10 cellular contexts compared by ENCODE assay signal in genomic region chr7:40717242-40717641, GRCh38.
A peak's percentile ranks its signal among the peaks of the same experiment; 100 is the strongest.
DNase-seq lines count a peak whose midpoint lies in the region; ATAC-seq and TF ChIP-seq lines count a peak whose summit lies in the region.
"Had no signal": no experiment of that assay in that cellular context is flagged by ENCODE, and none has a peak within 500 bp of the region (broad histone marks: within the 10 kb centered on the region; RNA-seq: fewer than 3 reads in every experiment).

No MANE protein-coding gene starts in this region.

- no peaks in the 10 kb centered on the region for H3K36me3 Mint-ChIP-seq in T-helper 2 cell treated with Interferon-gamma antibody and Interleukin-4, amounts not matched to agents 5 μg/mL and 100 μg/mL, for 36 hours (ENCODE audit: low read depth)
- no peaks in the 10 kb centered on the region for H3K36me3 Mint-ChIP-seq in stimulated activated memory B cell treated with anti-CD40 and anti-IgM and Interleukin-4, amounts not matched to agents 10 μg/mL and 1 μg/mL and 100 μg/mL, for 72 hours
- H3K36me3 Mint-ChIP-seq: naive B cell had no signal

- peak overlapping the region; percentile 25 for H2AK9ac ChIP-seq in IMR-90 (replicated peaks; ENCODE audit: low read depth, low read length, poor library complexity)

- POLR2A ChIA-PET in IMR-90 (lab: Charles Lee; ENCODE audit: unreplicated experiment), result no interaction called here

- H3K27me3 ChIP-seq in IMR-90 (ENCODE audit: control insufficient read depth, insufficient read depth, low read length), result no peaks in the 10 kb centered on the region
- no peaks in the 10 kb centered on the region for H3K27me3 ChIP-seq in cardiac muscle cell

- no peaks in the 10 kb centered on the region for H3K9me3 Mint-ChIP-seq in T-helper 2 cell treated with Interferon-gamma antibody and Interleukin-4, amounts not matched to agents 5 μg/mL and 100 μg/mL, for 36 hours
- no peaks in the 10 kb centered on the region for H3K9me3 Mint-ChIP-seq in stimulated activated memory B cell treated with anti-CD40 and anti-IgM and Interleukin-4, amounts not matched to agents 10 μg/mL and 1 μg/mL and 100 μg/mL, for 72 hours
- H3K9me3 Mint-ChIP-seq: naive B cell had no signal

- peak overlapping the region; percentile 88 for H3K14ac ChIP-seq in IMR-90 (replicated peaks; ENCODE audit: low read depth, low read length)

- H3K4me1 ChIP-seq in IMR-90 (ENCODE audit: control insufficient read depth, insufficient read depth, low read length) (peaks cover 13% of the 10 kb centered on the region), cardiac muscle cell (ENCODE audit: low read depth) (peaks cover 42% of the 10 kb centered on the region)

- H3K27ac Mint-ChIP-seq in T-helper 2 cell treated with Interferon-gamma antibody and Interleukin-4, amounts not matched to agents 5 μg/mL and 100 μg/mL, for 36 hours, result no peak overlapping the region
- H3K27ac Mint-ChIP-seq in stimulated activated memory B cell treated with anti-CD40 and anti-IgM and Interleukin-4, amounts not matched to agents 10 μg/mL and 1 μg/mL and 100 μg/mL, for 72 hours, result no peak overlapping the region
- H3K27ac Mint-ChIP-seq: naive B cell had no signal

- H3K23ac ChIP-seq in IMR-90 (ENCODE audit: low read depth, low read length), result peak overlapping the region; percentile 84; the same call in 1 of the 2 replicates

- H2AFZ ChIP-seq in IMR-90 (replicated peaks; ENCODE audit: low read length, poor library complexity), result peak overlapping the region; percentile 74

- no peak overlapping the region; the same call in 2 of the 3 replicates for H2BK15ac ChIP-seq in IMR-90 (ENCODE audit: low read depth, low read length)

- H2AK5ac ChIP-seq in IMR-90 (ENCODE audit: low read depth, low read length), result no peak overlapping the region

- H4K91ac ChIP-seq in IMR-90 (ENCODE audit: insufficient read depth, low read depth, low read length), result no peak overlapping the region; the same call in 1 of the 2 replicates

- CTCF ChIA-PET in IMR-90 (lab: Yijun Ruan, JAX), result no interaction called here

- H2BK5ac ChIP-seq in IMR-90 (ENCODE audit: low read depth, low read length, poor library complexity, severe bottlenecking), result peak overlapping the region; percentile 86

- no peaks in the 10 kb centered on the region for H3K27me3 Mint-ChIP-seq in T-helper 2 cell treated with Interferon-gamma antibody and Interleukin-4, amounts not matched to agents 5 μg/mL and 100 μg/mL, for 36 hours (ENCODE audit: low read depth)
- H3K27me3 Mint-ChIP-seq in stimulated activated memory B cell treated with anti-CD40 and anti-IgM and Interleukin-4, amounts not matched to agents 10 μg/mL and 1 μg/mL and 100 μg/mL, for 72 hours, result no peaks in the 10 kb centered on the region

- TF ChIP-seq CTCF in IMR-90 (conservative IDR thresholded peaks at IDR 0.05; ENCODE audit: low read depth, low read length) (no peak), cardiac muscle cell (IDR thresholded peaks at IDR 0.05; ENCODE audit: low read depth, low read length) (no peak), GM20000 (IDR thresholded peaks at IDR 0.05; ENCODE audit: extremely low read depth, missing control alignments) (no peak)

- H2BK20ac ChIP-seq in IMR-90 (ENCODE audit: low read depth, low read length), result peak overlapping the region; percentile 62; the same call in 1 of the 2 replicates

- dilution Hi-C loops in IMR-90 (cut with HindIII; ENCODE audit: low sequenced_read_pairs, unreplicated experiment), result no loop called here

- ATAC-seq in GM21360 (IDR thresholded peaks at IDR 0.05; ENCODE audit: unreplicated experiment) (peak; percentile 77), IMR-90 (ENCODE audit: low read depth) (peak; percentile 88), HG02938 (IDR thresholded peaks at IDR 0.05; ENCODE audit: unreplicated experiment) (no peak)
- peak; percentile 70 for ATAC-seq in stimulated activated memory B cell treated with anti-CD40 and anti-IgM and Interleukin-4, amounts not matched to agents 10 μg/mL and 1 μg/mL and 100 μg/mL, for 72 hours
- ATAC-seq: K562 had no signal

- peak overlapping the region; percentile 89; the same call in 1 of the 2 replicates for H3K18ac ChIP-seq in IMR-90 (ENCODE audit: low read depth, low read length)

- no peaks in the 10 kb centered on the region; the same call in 1 of the 2 replicates for H3K36me3 ChIP-seq in IMR-90 (ENCODE audit: control insufficient read depth, insufficient read depth, low read length)
- H3K36me3 ChIP-seq in cardiac muscle cell, result no peaks in the 10 kb centered on the region

- no TSS peak for BruUV-seq in IMR-90 (replicated peaks; lab: Mats Ljungman, UMichigan)

- H3K4me1 Mint-ChIP-seq in T-helper 2 cell treated with Interferon-gamma antibody and Interleukin-4, amounts not matched to agents 5 μg/mL and 100 μg/mL, for 36 hours (ENCODE audit: low read depth), result peaks cover 5% of the 10 kb centered on the region
- no peaks in the 10 kb centered on the region for H3K4me1 Mint-ChIP-seq in stimulated activated memory B cell treated with anti-CD40 and anti-IgM and Interleukin-4, amounts not matched to agents 10 μg/mL and 1 μg/mL and 100 μg/mL, for 72 hours
- H3K4me1 Mint-ChIP-seq: naive B cell had no signal

- H3K4me3 ChIP-seq in IMR-90 (ENCODE audit: insufficient read depth, low read depth, low read length) (no peak overlapping the region), cardiac muscle cell (no peak overlapping the region)
- H3K4me3 ChIP-seq: K562 had no signal

- in situ Hi-C loops in Caki2 (cut with HindIII; ENCODE audit: low pct_unique_long_range_greater_than_20kb, low sequenced_read_pairs), result no loop called here
- in situ Hi-C loops in IMR-90 (cut with MboI; ENCODE audit: low sequenced_read_pairs), result no loop called here

- TF ChIP-seq RAD21 in IMR-90 (IDR thresholded peaks at IDR 0.05; ENCODE audit: low read length), result no peak

- H3K9ac ChIP-seq in IMR-90 (ENCODE audit: low read depth, low read length), result peak overlapping the region; percentile 49; the same call in 1 of the 2 replicates

- H3K9me1 ChIP-seq in IMR-90 (ENCODE audit: insufficient read depth, low read length), result no peaks in the 10 kb centered on the region; the same call in 1 of the 2 replicates

- H3K79me1 ChIP-seq in IMR-90 (ENCODE audit: low read depth in 1 of 2, low read length in 2 of 2), result no peaks in the 10 kb centered on the region

- TF ChIP-seq POLR2A in IMR-90 (IDR thresholded peaks at IDR 0.05; ENCODE audit: low read depth, low read length), result no peak

- H3K56ac ChIP-seq in IMR-90 (ENCODE audit: extremely low read depth, insufficient read depth, low read length), result no peak overlapping the region

- DNase-seq in Caki2 (ENCODE audit: low read depth), result peak; percentile 90
- peak; percentile 81 for DNase-seq in IMR-90
- peak; percentile 18 for DNase-seq in T-helper 2 cell treated with Interferon-gamma antibody and Interleukin-4, amounts not matched to agents 5 μg/mL and 100 μg/mL, for 36 hours (ENCODE audit: low spot score)
- DNase-seq in cardiac muscle cell (ENCODE audit: low read depth in 1 of 2, low spot score in 1 of 2), result peak; percentile 70 to 91
- no peak for DNase-seq in GM20000 (ENCODE audit: low spot score)
- DNase-seq: naive B cell had no signal

- intact Hi-C loops in IMR-90 (cut with micrococcal nuclease), result no loop called here

- H3K27ac ChIP-seq in IMR-90 (ENCODE audit: insufficient read depth, low read length) (peak overlapping the region; percentile 1; the same call in 1 of the 2 replicates), cardiac muscle cell (peak overlapping the region; percentile 59)

- H3K4me2 ChIP-seq in IMR-90 (ENCODE audit: low read depth, low read length), result peak overlapping the region; percentile 67; the same call in 1 of the 2 replicates

- WGBS in IMR-90 (ENCODE audit: extremely low coverage in 2 of 2, insufficient read length in 1 of 2), 2 experiments, result no CpG with 5 or more reads among the region's 9 CpGs

- peak overlapping the region; percentile 19 to 95; a peak in 2 of 4 replicates for H4K8ac ChIP-seq in IMR-90 (ENCODE audit: low read depth in 2 of 2, low read length in 2 of 2)

- no peaks in the 10 kb centered on the region for H3K9me3 ChIP-seq in IMR-90 (ENCODE audit: control insufficient read depth, insufficient read depth, low read length)
- no peaks in the 10 kb centered on the region for H3K9me3 ChIP-seq in cardiac muscle cell (ENCODE audit: low read depth)

- H3K4me3 Mint-ChIP-seq in T-helper 2 cell treated with Interferon-gamma antibody and Interleukin-4, amounts not matched to agents 5 μg/mL and 100 μg/mL, for 36 hours, result no peak overlapping the region
- no peak overlapping the region for H3K4me3 Mint-ChIP-seq in stimulated activated memory B cell treated with anti-CD40 and anti-IgM and Interleukin-4, amounts not matched to agents 10 μg/mL and 1 μg/mL and 100 μg/mL, for 72 hours
- H3K4me3 Mint-ChIP-seq: naive B cell had no signal

- H2BK120ac ChIP-seq in IMR-90 (ENCODE audit: low read depth, low read length), result peak overlapping the region; percentile 89

- no peaks in the 10 kb centered on the region for H4K20me1 ChIP-seq in IMR-90 (ENCODE audit: insufficient read depth, low read length)

- H3K4ac ChIP-seq in IMR-90 (ENCODE audit: low read depth, low read length), result peak overlapping the region; percentile 83

- H4K5ac ChIP-seq in IMR-90 (ENCODE audit: low read depth, low read length), result peak overlapping the region; percentile 85; the same call in 1 of the 2 replicates

TF ChIP-seq in IMR-90, 13 proteins besides CTCF, POLR2A, EP300 and RAD21:
- TF ChIP-seq RCOR1 (IDR thresholded peaks at IDR 0.05; ENCODE audit: insufficient replicate concordance, low read length) (no peak), ELK1 (IDR thresholded peaks at IDR 0.05; ENCODE audit: borderline replicate concordance, low read depth, low read length) (no peak), CEBPB (IDR thresholded peaks at IDR 0.05; ENCODE audit: low read depth, low read length) (no peak), BHLHE40 (IDR thresholded peaks at IDR 0.05; ENCODE audit: low read depth, low read length) (peak; percentile 83)
